Comparison of ENCODE assay signal across 17 cellular contexts in the genomic region with DNA sequence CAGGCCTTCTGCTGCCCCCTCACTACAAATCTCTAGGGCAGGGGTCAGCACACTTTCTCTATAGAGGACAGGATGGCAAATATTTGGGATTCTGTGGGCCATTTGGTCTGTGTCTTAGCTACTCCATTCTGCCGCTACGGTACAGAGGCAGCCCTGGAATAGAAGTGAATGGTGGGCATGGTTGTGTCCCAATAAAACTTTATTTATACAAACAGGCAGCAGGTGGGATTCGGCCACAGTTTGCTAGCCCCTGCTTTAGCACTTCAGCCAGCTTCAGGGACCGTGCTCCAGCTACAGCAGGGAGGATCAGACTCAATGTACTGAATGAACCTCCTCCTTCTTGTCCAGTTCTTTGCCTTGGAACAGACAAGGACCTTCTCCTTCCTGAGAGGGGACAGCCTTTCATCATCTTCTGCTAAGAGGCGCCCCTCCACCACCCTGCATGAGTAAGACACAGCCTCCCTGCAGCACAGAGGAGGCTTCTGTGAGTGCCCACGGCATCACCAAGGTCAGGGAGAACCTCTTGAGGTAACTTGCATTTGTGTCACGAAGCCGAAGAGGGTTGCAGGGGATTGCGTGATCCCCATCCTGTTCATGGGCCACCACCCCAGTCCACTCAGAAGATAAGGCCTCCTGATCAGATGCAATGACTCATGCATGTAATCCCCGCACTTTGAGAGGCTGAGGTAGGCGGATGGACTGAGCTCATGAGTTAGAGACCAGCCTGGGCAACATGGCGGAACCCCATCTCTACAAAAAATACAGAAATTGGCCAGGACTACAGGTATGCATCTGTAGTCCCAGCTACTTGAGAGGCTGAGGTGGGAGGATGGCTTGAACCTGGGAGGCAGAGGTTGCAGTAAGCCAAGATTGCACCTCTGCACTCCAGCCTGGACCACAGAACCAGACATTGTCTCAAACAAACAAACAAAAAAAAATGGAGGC. TPM values are rescaled to one million over a fixed set of nuclear protein-coding genes. Genes with fewer than 3 reads are reported as not detected.
A peak's percentile ranks its signal among the peaks of the same experiment; 100 is the strongest.
DNase-seq lines count a peak whose midpoint lies in the region; ATAC-seq, FAIRE-seq and TF ChIP-seq lines count a peak whose summit lies in the region.
"Had no signal": no experiment of that assay in that cellular context is flagged by ENCODE, and none has a peak within 500 bp of the region (broad histone marks: within the 10 kb centered on the region; RNA-seq: fewer than 3 reads in every experiment).

No MANE protein-coding gene starts in this region.

- BruUV-seq in K562 (replicated peaks; lab: Mats Ljungman, UMichigan), result no TSS peak

- TF ChIP-seq RAD21 in K562 (CRISPR knock-in tag; conservative IDR thresholded peaks at IDR 0.05 in 1 of 2, IDR thresholded peaks at IDR 0.05 in 1 of 2), result peak; percentile 23 to 26; a peak in 1 of 4 replicates

- H3K9ac ChIP-seq in BLaER1 (peak overlapping the region; percentile 79), KMS-11 (peak overlapping the region; percentile 78; the same call in 1 of the 2 replicates), K562 (ENCODE audit: insufficient read depth in 1 of 2, low read depth in 2 of 2, low read length in 2 of 2) (peak overlapping the region in 1 of 2 experiments; percentile 32; a peak in 2 of 4 replicates)

- TF ChIP-seq EP300 in K562 (IDR thresholded peaks at IDR 0.05; ENCODE audit: low read length), result peak; percentile 94

- TF ChIP-seq CTCF in KMS-11 (conservative IDR thresholded peaks at IDR 0.05; ENCODE audit: low read depth, low read length) (no peak), K562 (IDR thresholded peaks at IDR 0.05 in 2 of 3, conservative IDR thresholded peaks at IDR 0.05 in 1 of 3; ENCODE audit: insufficient read depth in 2 of 3, low read depth in 1 of 3, low read length in 3 of 3) (no peak), natural killer cell (IDR thresholded peaks at IDR 0.05) (no peak)
- no peak for TF ChIP-seq CTCF in activated CD8-positive, alpha-beta T cell treated with anti-CD3 and anti-CD28 coated beads for 36 hours (IDR thresholded peaks at IDR 0.05)

- no peaks in the 10 kb centered on the region for H3K36me3 Mint-ChIP-seq in natural killer cell
- H3K36me3 Mint-ChIP-seq in activated CD8-positive, alpha-beta T cell treated with anti-CD3 and anti-CD28 coated beads for 36 hours (ENCODE audit: low read depth), result peaks cover 35% of the 10 kb centered on the region

- TF ChIP-seq POLR2A in K562 (conservative IDR thresholded peaks at IDR 0.05), result no peak

- H3K4me2 ChIP-seq in BLaER1, result peak overlapping the region; percentile 79
- H3K4me2 ChIP-seq in KMS-11, result peak overlapping the region; percentile 100
- H3K4me2 ChIP-seq in K562 (ENCODE audit: insufficient read depth, low read length), result peak overlapping the region; percentile 35; the same call in 1 of the 2 replicates

- CTCF ChIA-PET in K562 (lab: Yijun Ruan, JAX; ENCODE audit: low intra/inter-chr PET ratio), result no interaction called here
- CTCF ChIA-PET in activated CD8-positive, alpha-beta T cell treated with anti-CD3 and anti-CD28 coated beads for 36 hours (lab: Charles Lee), result interaction anchor here (1.6 to 3.2 kb wide), 3 partner anchors 10 to 30 kb away, joined by 7 to 14 read pairs (median 11); no protein-coding TSS in a partner anchor

- H4K20me1 ChIP-seq in BLaER1, result no peaks in the 10 kb centered on the region
- no peaks in the 10 kb centered on the region for H4K20me1 ChIP-seq in KMS-11 (ENCODE audit: insufficient read depth)
- no peaks in the 10 kb centered on the region for H4K20me1 ChIP-seq in K562 (replicated peaks; ENCODE audit: control insufficient read depth, insufficient read depth, low read length)

- POLR2A ChIA-PET in K562 (lab: Yijun Ruan, JAX), result interaction anchor here (0.7 to 3.2 kb wide), 2 partner anchors 10 to 29 kb away, joined by 3 to 10 read pairs; no protein-coding TSS in a partner anchor
- POLR2A ChIA-PET in activated CD8-positive, alpha-beta T cell treated with anti-CD3 and anti-CD28 coated beads for 36 hours (lab: Charles Lee), result no interaction called here

- H3K27me3 Mint-ChIP-seq in natural killer cell (ENCODE audit: low read depth in 2 of 2), result no peaks in the 10 kb centered on the region
- H3K27me3 Mint-ChIP-seq in activated CD8-positive, alpha-beta T cell treated with anti-CD3 and anti-CD28 coated beads for 36 hours, result no peaks in the 10 kb centered on the region
- H3K27me3 Mint-ChIP-seq: type B pancreatic cell had no signal

- peaks cover 20 to 45% of the 10 kb centered on the region in 2 donors for H3K4me1 Mint-ChIP-seq in natural killer cell
- H3K4me1 Mint-ChIP-seq in activated CD8-positive, alpha-beta T cell treated with anti-CD3 and anti-CD28 coated beads for 36 hours (ENCODE audit: low read depth), result peaks cover 21% of the 10 kb centered on the region

- peak; percentile 42 for ATAC-seq in K562
- no peak for ATAC-seq in natural killer cell
- ATAC-seq in activated CD8-positive, alpha-beta T cell treated with anti-CD3 and anti-CD28 coated beads for 36 hours, result no peak
- ATAC-seq in HG03342 (IDR thresholded peaks at IDR 0.05; ENCODE audit: unreplicated experiment), result no peak
- ATAC-seq: activated CD8-positive, alpha-beta T cell treated with anti-CD3 and anti-CD28 coated beads, Interleukin-2, amount 10 ng/mL, durations not matched to agents 7 days and 5 days; PC-3; SK-N-SH treated with all-trans-retinoic acid at 6 μM for 48 hours had no signal

- peaks cover 63% of the 10 kb centered on the region for H3K4me1 ChIP-seq in BLaER1
- peaks cover 61% of the 10 kb centered on the region for H3K4me1 ChIP-seq in KMS-11 (ENCODE audit: low read depth, poor library complexity, severe bottlenecking)
- H3K4me1 ChIP-seq in K562 (replicated peaks in 1 of 2; ENCODE audit: control insufficient read depth in 2 of 2, insufficient read depth in 2 of 2, low read length in 2 of 2), result peaks cover 20 to 34% of the 10 kb centered on the region in 2 experiments

- DNase-seq in K562 (ENCODE audit: extremely low read depth in 1 of 4, low spot score in 3 of 4) (peak in 3 of 4 experiments; percentile 28 to 70 (median 47)), natural killer cell (no peak), MG63 (no peak), NCI-H146 treated with DMSO at 0.1 percent for 48 hours (lab: John Stamatoyannopoulos, UW; ENCODE audit: unreplicated experiment) (no peak)
- DNase-seq in activated CD8-positive, alpha-beta T cell treated with anti-CD3 and anti-CD28 coated beads for 36 hours, result no peak
- DNase-seq: activated CD8-positive, alpha-beta T cell treated with anti-CD3 and anti-CD28 coated beads, Interleukin-2, amount 10 ng/mL, durations not matched to agents 7 days and 5 days; NCI-H1436; PC-3; stimulated activated CD4-positive, alpha-beta T cell treated with anti-CD3 and anti-CD28 coated beads, Interleukin-4, amount 100 ng/mL, for 1 hour had no signal

- H3K9me3 Mint-ChIP-seq in natural killer cell, result no peaks in the 10 kb centered on the region
- H3K9me3 Mint-ChIP-seq in activated CD8-positive, alpha-beta T cell treated with anti-CD3 and anti-CD28 coated beads for 36 hours, result no peaks in the 10 kb centered on the region
- H3K9me3 Mint-ChIP-seq: mesothelial cell of epicardium, type B pancreatic cell had no signal

- no peak overlapping the region for H3K4me3 Mint-ChIP-seq in natural killer cell
- H3K4me3 Mint-ChIP-seq in activated CD8-positive, alpha-beta T cell treated with anti-CD3 and anti-CD28 coated beads for 36 hours, result no peak overlapping the region
- H3K4me3 Mint-ChIP-seq: activated CD8-positive, alpha-beta T cell treated with anti-CD3 and anti-CD28 coated beads, Interleukin-2, amount 10 ng/mL, durations not matched to agents 7 days and 5 days; mesothelial cell of epicardium; type B pancreatic cell had no signal

- WGBS in K562 (ENCODE audit: insufficient coverage, low coverage, missing lambda C conversion rate), result 43% methylated on average over 11 of the region's 12 CpGs

- no peaks in the 10 kb centered on the region for H3K27me3 ChIP-seq in BLaER1
- H3K27me3 ChIP-seq in KMS-11 (ENCODE audit: insufficient read depth, low read depth), result no peaks in the 10 kb centered on the region
- H3K27me3 ChIP-seq in K562 (ENCODE audit: control insufficient read depth in 2 of 2, insufficient read depth in 2 of 2, low read length in 2 of 2), result no peaks in the 10 kb centered on the region
- H3K27me3 ChIP-seq in MG63, result no peaks in the 10 kb centered on the region

- peak overlapping the region; percentile 89 for H3K27ac ChIP-seq in BLaER1
- peak overlapping the region; percentile 100 for H3K27ac ChIP-seq in KMS-11
- H3K27ac ChIP-seq in K562 (ENCODE audit: extremely low read depth, low read depth, low read length), result peak overlapping the region; percentile 77; the same call in 2 of the 3 replicates
- H3K27ac ChIP-seq: epithelial cell of prostate had no signal

- H3K79me2 ChIP-seq in KMS-11 (ENCODE audit: insufficient read depth, low read depth), result peaks cover 52% of the 10 kb centered on the region
- H3K79me2 ChIP-seq in K562 (ENCODE audit: control insufficient read depth, insufficient read depth, low read length), result peaks cover 39% of the 10 kb centered on the region

- H3K36me3 ChIP-seq in BLaER1 (peaks cover 49% of the 10 kb centered on the region), KMS-11 (ENCODE audit: insufficient read depth) (peaks cover 8% of the 10 kb centered on the region; the same call in 1 of the 2 replicates), K562 (ENCODE audit: control insufficient read depth, insufficient read depth, low read length) (peaks cover 75% of the 10 kb centered on the region; the same call in 2 of the 3 replicates), MG63 (peaks cover 52% of the 10 kb centered on the region)

- H3K9me1 ChIP-seq in K562 (ENCODE audit: control insufficient read depth, insufficient read depth, low read length), result peaks cover 6% of the 10 kb centered on the region

- in situ Hi-C loops in K562 (cut with MboI), result no loop called here

- intact Hi-C loops in K562 (cut with micrococcal nuclease) (no loop called here), natural killer cell (cut with micrococcal nuclease) (no loop called here)
- intact Hi-C loops in activated CD8-positive, alpha-beta T cell treated with anti-CD3 and anti-CD28 coated beads for 36 hours (cut with micrococcal nuclease), result no loop called here

- H3K4me3 ChIP-seq in BLaER1, result peak overlapping the region; percentile 45
- H3K4me3 ChIP-seq in KMS-11 (IDR thresholded peaks at IDR 0.05; ENCODE audit: insufficient read depth, low read depth, low read length), result no peak overlapping the region
- no peak overlapping the region for H3K4me3 ChIP-seq in K562
- no peak overlapping the region for H3K4me3 ChIP-seq in MG63

- H3K27ac Mint-ChIP-seq in natural killer cell, result peak overlapping the region; percentile 41 to 51
- no peak overlapping the region for H3K27ac Mint-ChIP-seq in activated CD8-positive, alpha-beta T cell treated with anti-CD3 and anti-CD28 coated beads for 36 hours
- H3K27ac Mint-ChIP-seq: activated CD8-positive, alpha-beta T cell treated with anti-CD3 and anti-CD28 coated beads, Interleukin-2, amount 10 ng/mL, durations not matched to agents 7 days and 5 days; mesothelial cell of epicardium; type B pancreatic cell had no signal

- no peaks in the 10 kb centered on the region for H3K9me3 ChIP-seq in BLaER1
- no peaks in the 10 kb centered on the region for H3K9me3 ChIP-seq in K562 (replicated peaks; ENCODE audit: control insufficient read depth, insufficient read depth, low read depth, low read length)
- H3K9me3 ChIP-seq in MG63, result no peaks in the 10 kb centered on the region

- no peak for FAIRE-seq in K562 (lab: Jason Lieb, UNC)
- FAIRE-seq: islet of Langerhans had no signal

- no peak overlapping the region for H2AFZ ChIP-seq in KMS-11 (ENCODE audit: low read depth)
- H2AFZ ChIP-seq in K562 (ENCODE audit: low read depth, low read length), result no peak overlapping the region

RNA-seq across cellular contexts. Expression of a gene that starts 4.6 kb away (rescaled TPM):
- 53.7 and 91.3 TPM in 2 replicates for total RNA-seq in K562 (2011; cell fraction: chromatin; rRNA removed; ENCODE audit: low replicate concordance)
- 78.4 and 79.7 TPM in 2 replicates for total RNA-seq in K562 (2011; cell fraction: nucleolus; rRNA removed)
- total RNA-seq in K562 (2011; cell fraction: nucleoplasm; rRNA removed), result 73.5 and 93.0 TPM in 2 replicates
- total RNA-seq in K562 (2014; rRNA removed) (50.5 and 57.6 TPM in 2 replicates), K562 (2014; rRNA removed; fragmentation: Illumina TruSeq; extraction: Trizol) (30.2 and 30.8 TPM in 2 replicates), K562 (2015; rRNA removed; fragmentation: Illumina TruSeq; extraction: Trizol) (31.7 and 32.5 TPM in 2 replicates), K562 (2021) (64.9 and 66.0 TPM in 2 replicates), natural killer cell (10 to 100 TPM; 15.6 to 26.1 (median 17.7) TPM)
- polyA plus RNA-seq in K562 (2011; rRNA removed) (23.6 and 34.9 TPM in 2 replicates), K562 (2014; fragmentation: Illumina TruSeq; extraction: Trizol) (47.0 and 49.5 TPM in 2 replicates), K562 (2014; fragmentation: Nextera tagmentation; extraction: Ambion mirVana) (1 to 10 TPM; 2.0 to 4.4 TPM), K562 (2014; rRNA removed) (52.5 and 65.2 TPM in 2 replicates)
- 42.1 and 76.0 TPM in 2 replicates for polyA plus RNA-seq in K562 (2011; cell fraction: cytosol; rRNA removed)
- 53.0 and 81.1 TPM in 2 replicates for polyA plus RNA-seq in K562 (2011; cell fraction: nucleus; rRNA removed)
- 38.0 and 127 TPM in 2 replicates for polyA plus RNA-seq in K562 (2012)
- 22.4 and 23.0 TPM in 2 replicates for polyA minus RNA-seq in K562 (2011; rRNA and poly(A)+ RNA removed)
- polyA minus RNA-seq in K562 (2011; cell fraction: cytosol; rRNA and poly(A)+ RNA removed), result 27.9 and 31.7 TPM in 2 replicates
- polyA minus RNA-seq in K562 (2011; cell fraction: nucleus; rRNA and poly(A)+ RNA removed), result 25.2 and 34.9 TPM in 2 replicates
- total RNA-seq in MG63 (2014; rRNA removed; shearing (Covaris generic); ENCODE audit: low replicate concordance), result 26.3 and 30.3 TPM in 2 replicates
- total RNA-seq in activated CD8-positive, alpha-beta T cell treated with anti-CD3 and anti-CD28 coated beads for 36 hours, result 10 to 100 TPM; 38.0 to 40.7 TPM

RNA-seq across cellular contexts. Expression of a gene that starts 45.2 kb away (rescaled TPM):
- 28.3 and 69.8 TPM in 2 replicates for total RNA-seq in K562 (2011; cell fraction: chromatin; rRNA removed; ENCODE audit: low replicate concordance)
- total RNA-seq in K562 (2011; cell fraction: nucleolus; rRNA removed), result 63.7 and 66.6 TPM in 2 replicates
- 37.9 and 42.2 TPM in 2 replicates for total RNA-seq in K562 (2011; cell fraction: nucleoplasm; rRNA removed)
- total RNA-seq in K562 (2014; rRNA removed), result 14.9 and 23.8 TPM in 2 replicates
- total RNA-seq in K562 (2014; rRNA removed; fragmentation: Illumina TruSeq; extraction: Trizol), result 2.1 and 3.1 TPM in 2 replicates
- 13.6 and 15.3 TPM in 2 replicates for total RNA-seq in K562 (2015; rRNA removed; fragmentation: Illumina TruSeq; extraction: Trizol)
- total RNA-seq in K562 (2021), result 43.1 and 44.2 TPM in 2 replicates
- 5.1 and 11.0 TPM in 2 replicates for polyA plus RNA-seq in K562 (2011; rRNA removed)
- 9.1 and 15.7 TPM in 2 replicates for polyA plus RNA-seq in K562 (2011; cell fraction: cytosol; rRNA removed)
- 16.9 and 36.4 TPM in 2 replicates for polyA plus RNA-seq in K562 (2011; cell fraction: nucleus; rRNA removed)
- 24.9 and 36.3 TPM in 2 replicates for polyA plus RNA-seq in K562 (2012)
- 13.5 and 28.2 TPM in 2 replicates for polyA plus RNA-seq in K562 (2014; fragmentation: Illumina TruSeq; extraction: Trizol)
- polyA plus RNA-seq in K562 (2014; fragmentation: Nextera tagmentation; extraction: Ambion mirVana), result under 1 TPM; 0.48 to 0.63 TPM
- polyA plus RNA-seq in K562 (2014; rRNA removed), result 16.1 and 17.6 TPM in 2 replicates
- 7.7 and 11.3 TPM in 2 replicates for polyA minus RNA-seq in K562 (2011; rRNA and poly(A)+ RNA removed)
- polyA minus RNA-seq in K562 (2011; cell fraction: cytosol; rRNA and poly(A)+ RNA removed), result 21.3 and 34.5 TPM in 2 replicates
- 24.4 and 27.9 TPM in 2 replicates for polyA minus RNA-seq in K562 (2011; cell fraction: nucleus; rRNA and poly(A)+ RNA removed)
- 1 to 10 TPM in 1 of 3 donors, under 1 TPM in 2; 0.36 to 1.3 (median 0.89) TPM for total RNA-seq in natural killer cell
- 16.9 and 23.5 TPM in 2 replicates for total RNA-seq in MG63 (2014; rRNA removed; shearing (Covaris generic); ENCODE audit: low replicate concordance)
- total RNA-seq in activated CD8-positive, alpha-beta T cell treated with anti-CD3 and anti-CD28 coated beads for 36 hours, result 10 to 100 TPM; 10.5 to 15.3 TPM

RNA-seq across cellular contexts. Expression of a gene that starts 54.1 kb away (rescaled TPM):
- total RNA-seq in K562 (2011; cell fraction: chromatin; rRNA removed; ENCODE audit: low replicate concordance), result 25.4 and 66.1 TPM in 2 replicates
- total RNA-seq in K562 (2011; cell fraction: nucleolus; rRNA removed), result 10.5 and 14.7 TPM in 2 replicates
- 19.0 and 28.4 TPM in 2 replicates for total RNA-seq in K562 (2011; cell fraction: nucleoplasm; rRNA removed)
- total RNA-seq in K562 (2014; rRNA removed) (15.5 and 20.8 TPM in 2 replicates), K562 (2014; rRNA removed; fragmentation: Illumina TruSeq; extraction: Trizol) (24.6 and 29.4 TPM in 2 replicates), K562 (2015; rRNA removed; fragmentation: Illumina TruSeq; extraction: Trizol) (21.3 and 22.0 TPM in 2 replicates), K562 (2021) (22.7 and 24.7 TPM in 2 replicates), natural killer cell (10 to 100 TPM; 45.0 to 60.1 (median 55.6) TPM)
- polyA plus RNA-seq in K562 (2011; rRNA removed) (18.9 and 20.9 TPM in 2 replicates), K562 (2014; fragmentation: Illumina TruSeq; extraction: Trizol) (27.3 and 29.2 TPM in 2 replicates), K562 (2014; fragmentation: Nextera tagmentation; extraction: Ambion mirVana) (1 to 10 TPM; 7.3 to 7.4 TPM), K562 (2014; rRNA removed) (16.3 and 20.4 TPM in 2 replicates)
- polyA plus RNA-seq in K562 (2011; cell fraction: cytosol; rRNA removed), result 4.5 and 9.3 TPM in 2 replicates
- 13.0 and 16.5 TPM in 2 replicates for polyA plus RNA-seq in K562 (2011; cell fraction: nucleus; rRNA removed)
- polyA plus RNA-seq in K562 (2012), result 18.2 and 21.9 TPM in 2 replicates
- 31.7 and 36.9 TPM in 2 replicates for polyA minus RNA-seq in K562 (2011; rRNA and poly(A)+ RNA removed)
- 9.8 and 10.7 TPM in 2 replicates for polyA minus RNA-seq in K562 (2011; cell fraction: cytosol; rRNA and poly(A)+ RNA removed)
- polyA minus RNA-seq in K562 (2011; cell fraction: nucleus; rRNA and poly(A)+ RNA removed), result 10.1 and 14.9 TPM in 2 replicates
- 4.7 and 13.8 TPM in 2 replicates for total RNA-seq in MG63 (2014; rRNA removed; shearing (Covaris generic); ENCODE audit: low replicate concordance)
- 10 to 100 TPM; 16.9 to 17.9 TPM for total RNA-seq in activated CD8-positive, alpha-beta T cell treated with anti-CD3 and anti-CD28 coated beads for 36 hours

Comparison
In these comparisons a context has a peak if more than half of its experiments do, and no peak if none do; other contexts are left out.
1. H3K4me2 ChIP-seq: peak in every context shown above with its lines; median percentile 100 in KMS-11; 79 in BLaER1; 35 in K562.
2. DNase-seq: peak in K562 (3 of 4); none in natural killer cell (single experiment), MG63 (single experiment), activated CD8-positive, alpha-beta T cell treated with anti-CD3 and anti-CD28 coated beads for 36 hours (single experiment) and NCI-H146 treated with DMSO at 0.1 percent for 48 hours (single experiment).
3. Peak in every context shown above with its lines, with median percentiles within 50 percentile points of each other: H3K27ac ChIP-seq.